ENCODE assay signal across 8 cellular contexts in the genomic region with DNA sequence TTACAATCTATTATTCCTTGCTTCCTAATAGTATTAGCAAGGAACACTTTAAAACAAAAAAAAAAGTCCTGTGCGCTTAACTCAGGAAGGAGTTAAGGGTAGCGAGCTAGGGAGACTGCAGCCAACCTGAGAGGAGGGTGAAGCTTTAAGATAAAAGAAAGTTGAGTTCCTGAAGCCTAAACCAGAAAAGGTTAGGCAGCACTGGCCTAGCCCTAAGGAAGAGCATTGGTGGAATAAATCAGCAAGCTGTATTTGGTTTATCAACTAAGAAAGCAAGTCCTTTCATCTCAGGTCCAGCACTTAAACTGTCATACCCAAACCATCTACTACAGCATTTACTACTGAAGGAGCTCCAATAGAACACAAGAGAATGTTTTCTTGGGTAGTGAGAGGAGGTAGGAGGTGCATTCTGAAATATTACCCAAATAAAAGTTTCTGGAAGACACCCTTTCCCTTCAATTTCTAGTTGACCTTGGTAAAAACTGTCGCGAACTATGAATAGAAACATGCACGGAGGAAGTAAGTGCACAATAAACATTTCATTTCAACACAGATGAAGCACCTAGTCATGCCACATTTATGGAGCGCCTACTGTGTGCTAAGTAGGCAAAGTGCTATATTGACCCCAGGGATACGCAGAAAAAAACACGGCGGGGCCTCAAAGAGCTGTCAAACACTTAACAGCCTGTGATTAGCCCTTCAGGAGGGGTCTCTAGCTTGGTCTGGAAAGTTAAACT. TPM values are rescaled to one million over a fixed set of nuclear protein-coding genes. Genes with fewer than 3 reads are reported as not detected.
DNase-seq lines count a peak whose midpoint lies in the region; ATAC-seq and TF ChIP-seq lines count a peak whose summit lies in the region.

No MANE protein-coding gene starts in this region.

- no peaks in the 10 kb centered on the region for H3K27me3 ChIP-seq in sigmoid colon

- H3K4me1 ChIP-seq in sigmoid colon = peaks cover 0 to 25% (median 15%) of the 10 kb centered on the region in 4 donors

- H3K4me3 ChIP-seq in SK-N-MC (peak overlapping the region; percentile 85), fibroblast of pulmonary artery (replicated peaks; ENCODE audit: low read depth, low read length) (peak overlapping the region; percentile 75), sigmoid colon (peak overlapping the region; percentile 74 to 96 (median 84))

- H3K9me3 ChIP-seq in SK-N-MC (ENCODE audit: low read depth, low read length) (no peaks in the 10 kb centered on the region), sigmoid colon (no peaks in the 10 kb centered on the region)

- H3K27ac ChIP-seq in SK-N-MC (no peak overlapping the region), sigmoid colon (peak overlapping the region; percentile 95 to 97 (median 96))

- no peaks in the 10 kb centered on the region; the same call in 1 of the 2 replicates for H3K36me3 ChIP-seq in SK-N-MC (ENCODE audit: insufficient read depth, low read length)
- H3K36me3 ChIP-seq in sigmoid colon = peaks cover 8 to 19% (median 13%) of the 10 kb centered on the region in 4 donors

- ATAC-seq in GM21390 (IDR thresholded peaks at IDR 0.05; ENCODE audit: unreplicated experiment) (peak; percentile 1), GM18861 (IDR thresholded peaks at IDR 0.05; ENCODE audit: unreplicated experiment) (no peak), GM18502 (IDR thresholded peaks at IDR 0.05; ENCODE audit: poor library complexity, unreplicated experiment) (no peak)

- TF ChIP-seq CTCF in fibroblast of pulmonary artery (IDR thresholded peaks at IDR 0.05; ENCODE audit: low read length, missing control alignments) = no peak
- TF ChIP-seq CTCF in sigmoid colon (IDR thresholded peaks at IDR 0.05) = no peak

- H3K9ac ChIP-seq in SK-N-MC (ENCODE audit: insufficient read length) = peak overlapping the region; percentile 74

- WGBS in sigmoid colon, 2 donors = 27 to 36% methylated on average over 9 of the region's 9 CpGs

- DNase-seq in SK-N-MC (ENCODE audit: low read depth, low spot score) (no peak), fibroblast of pulmonary artery (ENCODE audit: low read depth) (peak; percentile 13), sigmoid colon (no peak), DMS 273 (lab: John Stamatoyannopoulos, UW; ENCODE audit: unreplicated experiment) (no peak), NCI-H446 (lab: John Stamatoyannopoulos, UW) (no peak)

- no peak for TF ChIP-seq EP300 in sigmoid colon (IDR thresholded peaks at IDR 0.05)

- intact Hi-C loops in sigmoid colon (cut with DNase I) = no loop called here

- TF ChIP-seq POLR2A in sigmoid colon (IDR thresholded peaks at IDR 0.05) = no peak

RNA-seq across cellular contexts. Expression of a gene that starts 1.3 kb away (rescaled TPM):
- total RNA-seq in sigmoid colon = 1 to 10 TPM; 4.2 to 9.2 (median 7.1) TPM
- polyA plus RNA-seq in sigmoid colon = 10 to 100 TPM; 13.8 to 23.4 (median 17.6) TPM

RNA-seq across cellular contexts. Expression of a gene that starts 17.9 kb away (rescaled TPM):
- 10 to 100 TPM; 45.7 to 72.4 (median 52.2) TPM for total RNA-seq in sigmoid colon
- polyA plus RNA-seq in sigmoid colon = 10 to 100 TPM; 13.2 to 17.8 (median 14.8) TPM

RNA-seq across cellular contexts. Expression of a gene that starts 44.5 kb away (rescaled TPM):
- 100 to 1,000 TPM in 3 of 4 donors, 10 to 100 TPM in 1; 94.6 to 128 (median 111) TPM for total RNA-seq in sigmoid colon
- polyA plus RNA-seq in sigmoid colon = 10 to 100 TPM in 2 of 3 donors, 1 to 10 TPM in 1; 8.7 to 12.6 (median 11.6) TPM

RNA-seq across cellular contexts. Expression of a gene that starts 44.8 kb away (rescaled TPM):
- 10 to 100 TPM; 24.6 to 47.6 (median 36.8) TPM for total RNA-seq in sigmoid colon
- polyA plus RNA-seq in sigmoid colon = 10 to 100 TPM; 19.9 to 22.2 (median 21.0) TPM
